In genomic region chr20:31521267-31521666, GRCh38 we compare ENCODE assay signal across 13 cellular contexts. TPM values are rescaled to one million over a fixed set of nuclear protein-coding genes. Genes with fewer than 3 reads are reported as not detected.
"Had no signal": no experiment of that assay in that cellular context is flagged by ENCODE, and none has a peak within 500 bp of the region (broad histone marks: within the 10 kb centered on the region; RNA-seq: fewer than 3 reads in every experiment).

No MANE protein-coding gene starts in this region.

RNA-seq across cellular contexts. Expression of gene REM1, which starts 46.2 kb away (rescaled TPM):
- total RNA-seq: activated CD8-positive, alpha-beta T cell treated with anti-CD3 and anti-CD28 coated beads, Interleukin-2, amount 10 ng/mL, durations not matched to agents 7 days and 5 days; dermis microvascular lymphatic vessel endothelial cell; endothelial cell of umbilical vein; naive thymus-derived CD8-positive, alpha-beta T cell; T-cell; temporal lobe had no signal
- polyA plus RNA-seq: naive thymus-derived CD8-positive, alpha-beta T cell had no signal

RNA-seq across cellular contexts. Expression of gene DEFB124, which starts 46.3 kb away (rescaled TPM):
- total RNA-seq: activated CD8-positive, alpha-beta T cell treated with anti-CD3 and anti-CD28 coated beads, Interleukin-2, amount 10 ng/mL, durations not matched to agents 7 days and 5 days; dermis microvascular lymphatic vessel endothelial cell; endothelial cell of umbilical vein; esophagus squamous epithelium; lower leg skin; naive thymus-derived CD8-positive, alpha-beta T cell; prostate gland; right cardiac atrium; T-cell; temporal lobe; transverse colon; vagina had no signal
- polyA plus RNA-seq: aorta; endothelial cell of umbilical vein; naive thymus-derived CD8-positive, alpha-beta T cell; right cardiac atrium had no signal
